ENCODE assay signal across 1 cellular context in the genomic region with DNA sequence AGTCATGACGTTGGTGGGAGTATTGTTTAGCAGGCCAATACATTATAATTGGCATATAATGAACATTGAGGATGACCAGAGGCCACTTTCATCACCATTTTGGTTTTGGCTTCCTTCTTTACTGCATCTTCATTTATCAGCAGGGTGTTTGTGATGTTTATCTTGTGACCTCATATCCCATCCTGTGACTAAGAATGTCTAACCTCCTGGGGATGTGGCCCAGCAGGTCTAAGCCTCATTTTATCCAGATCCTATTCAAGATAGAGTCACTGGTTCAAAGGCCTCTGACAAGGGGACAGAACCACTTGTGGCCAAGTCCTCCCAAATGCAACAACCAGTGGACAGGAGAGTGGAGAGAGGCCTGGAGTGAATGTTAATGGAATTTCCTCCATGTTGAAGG.
A peak's percentile ranks its signal among the peaks of the same experiment; 100 is the strongest.
TF ChIP-seq lines count a peak whose summit lies in the region.

No MANE protein-coding gene starts in this region.

TF ChIP-seq in K562, 482 proteins besides CTCF, POLR2A, EP300 and RAD21 (continued from another document):
- no peak for TF ChIP-seq USF1 (CRISPR knock-in tag; IDR thresholded peaks at IDR 0.05)
- TF ChIP-seq CEBPG (CRISPR knock-in tag; IDR thresholded peaks at IDR 0.05) = no peak
- 0 out of 4 replicates have a peak, but pooled peaks of 1 of the 2 experiments have one; percentile 35 for TF ChIP-seq CEBPG (tag; conservative IDR thresholded peaks at IDR 0.05 in 1 of 2, IDR thresholded peaks at IDR 0.05 in 1 of 2)
- TF ChIP-seq ZNF134 (CRISPR knock-in tag; conservative IDR thresholded peaks at IDR 0.05) = no peak
- no peak for TF ChIP-seq FIP1L1 (IDR thresholded peaks at IDR 0.05; ENCODE audit: low read depth, low read length, poor library complexity, severe bottlenecking)
- 0 out of 4 replicates have a peak, but pooled peaks of 1 of the 2 experiments have one; percentile 12 for TF ChIP-seq FOXA3 (CRISPR knock-in tag; conservative IDR thresholded peaks at IDR 0.05 in 1 of 2, IDR thresholded peaks at IDR 0.05 in 1 of 2)
- TF ChIP-seq SIN3A (IDR thresholded peaks at IDR 0.05; ENCODE audit: borderline replicate concordance in 2 of 2, control insufficient read depth in 1 of 2, low read depth in 2 of 2, low read length in 2 of 2) = no peak
- no peak for TF ChIP-seq ETV6 (IDR thresholded peaks at IDR 0.05; ENCODE audit: borderline replicate concordance in 1 of 2, low read depth in 2 of 2, low read length in 1 of 2)
- TF ChIP-seq ETV6 (CRISPR knock-in tag; IDR thresholded peaks at IDR 0.05; ENCODE audit: borderline replicate concordance) = no peak
- no peak for TF ChIP-seq FOXM1 (IDR thresholded peaks at IDR 0.05; ENCODE audit: low read depth)
- TF ChIP-seq FOXM1 (CRISPR knock-in tag; IDR thresholded peaks at IDR 0.05; ENCODE audit: low read depth) = no peak
- TF ChIP-seq, protein P1, sequence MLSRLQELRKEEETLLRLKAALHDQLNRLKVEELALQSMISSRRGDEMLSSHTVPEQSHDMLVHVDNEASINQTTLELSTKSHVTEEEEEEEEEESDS (CRISPR knock-in tag; IDR thresholded peaks at IDR 0.05) = no peak
- TF ChIP-seq JUN (IDR thresholded peaks at IDR 0.05; ENCODE audit: borderline replicate concordance, low read depth, low read length) = 0 out of 2 replicates have a peak, but pooled peaks have one; percentile 25
- TF ChIP-seq JUN (CRISPR knock-in tag; IDR thresholded peaks at IDR 0.05; ENCODE audit: borderline replicate concordance) = no peak
